1 cellular context compared by ENCODE assay signal in the genomic region with DNA sequence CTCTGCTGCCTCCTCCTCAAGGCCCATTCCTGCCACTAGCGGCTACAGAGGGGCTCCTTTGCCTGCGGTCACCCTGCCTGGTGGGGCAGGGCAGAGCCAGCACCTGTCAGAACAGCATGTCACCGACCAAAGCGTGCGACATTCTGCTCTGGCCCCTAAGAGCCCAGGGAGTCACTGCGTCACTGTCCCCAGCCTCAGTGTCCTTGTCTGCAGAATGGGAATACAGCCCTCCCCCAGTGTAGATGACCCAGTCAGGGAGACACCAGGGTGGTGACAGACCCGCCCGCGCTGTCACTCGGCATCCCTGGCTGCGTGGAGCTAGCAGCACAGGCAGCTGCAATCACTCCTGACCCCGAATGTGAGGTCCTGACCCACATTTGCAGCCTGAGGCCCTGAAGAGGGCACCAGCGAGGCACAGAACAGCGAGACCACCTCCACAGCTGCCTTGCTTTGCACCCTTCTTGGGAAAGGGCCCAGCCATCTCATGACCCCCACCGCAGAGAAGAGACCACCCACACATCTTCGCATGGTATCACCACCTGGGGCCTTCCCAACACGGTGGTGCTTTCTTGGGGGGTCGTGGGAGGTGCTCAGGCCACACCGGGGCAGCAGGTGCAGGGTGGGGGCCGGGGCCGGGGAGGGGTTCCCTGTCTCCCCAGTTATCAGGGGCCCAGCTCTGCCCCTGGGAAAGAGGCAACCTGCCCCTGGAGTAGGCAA.
TF ChIP-seq lines count a peak whose summit lies in the region.

No MANE protein-coding gene starts in this region.

TF ChIP-seq in A549, 52 proteins besides CTCF, POLR2A, EP300 and RAD21 (continued from another document):
- TF ChIP-seq, protein P1, sequence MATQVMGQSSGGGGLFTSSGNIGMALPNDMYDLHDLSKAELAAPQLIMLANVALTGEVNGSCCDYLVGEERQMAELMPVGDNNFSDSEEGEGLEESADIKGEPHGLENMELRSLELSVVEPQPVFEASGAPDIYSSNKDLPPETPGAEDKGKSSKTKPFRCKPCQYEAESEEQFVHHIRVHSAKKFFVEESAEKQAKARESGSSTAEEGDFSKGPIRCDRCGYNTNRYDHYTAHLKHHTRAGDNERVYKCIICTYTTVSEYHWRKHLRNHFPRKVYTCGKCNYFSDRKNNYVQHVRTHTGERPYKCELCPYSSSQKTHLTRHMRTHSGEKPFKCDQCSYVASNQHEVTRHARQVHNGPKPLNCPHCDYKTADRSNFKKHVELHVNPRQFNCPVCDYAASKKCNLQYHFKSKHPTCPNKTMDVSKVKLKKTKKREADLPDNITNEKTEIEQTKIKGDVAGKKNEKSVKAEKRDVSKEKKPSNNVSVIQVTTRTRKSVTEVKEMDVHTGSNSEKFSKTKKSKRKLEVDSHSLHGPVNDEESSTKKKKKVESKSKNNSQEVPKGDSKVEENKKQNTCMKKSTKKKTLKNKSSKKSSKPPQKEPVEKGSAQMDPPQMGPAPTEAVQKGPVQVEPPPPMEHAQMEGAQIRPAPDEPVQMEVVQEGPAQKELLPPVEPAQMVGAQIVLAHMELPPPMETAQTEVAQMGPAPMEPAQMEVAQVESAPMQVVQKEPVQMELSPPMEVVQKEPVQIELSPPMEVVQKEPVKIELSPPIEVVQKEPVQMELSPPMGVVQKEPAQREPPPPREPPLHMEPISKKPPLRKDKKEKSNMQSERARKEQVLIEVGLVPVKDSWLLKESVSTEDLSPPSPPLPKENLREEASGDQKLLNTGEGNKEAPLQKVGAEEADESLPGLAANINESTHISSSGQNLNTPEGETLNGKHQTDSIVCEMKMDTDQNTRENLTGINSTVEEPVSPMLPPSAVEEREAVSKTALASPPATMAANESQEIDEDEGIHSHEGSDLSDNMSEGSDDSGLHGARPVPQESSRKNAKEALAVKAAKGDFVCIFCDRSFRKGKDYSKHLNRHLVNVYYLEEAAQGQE (IDR thresholded peaks at IDR 0.05), result no peak
- TF ChIP-seq FOSL2 (IDR thresholded peaks at IDR 0.05) (no peak), FOSL2 (CRISPR knock-in tag; IDR thresholded peaks at IDR 0.05) (no peak), TP53 (CRISPR knock-in tag; IDR thresholded peaks at IDR 0.05) (no peak), KDM5A (IDR thresholded peaks at IDR 0.05) (no peak)
